Comparison of ENCODE assay signal across 1 cellular context in the genomic region with DNA sequence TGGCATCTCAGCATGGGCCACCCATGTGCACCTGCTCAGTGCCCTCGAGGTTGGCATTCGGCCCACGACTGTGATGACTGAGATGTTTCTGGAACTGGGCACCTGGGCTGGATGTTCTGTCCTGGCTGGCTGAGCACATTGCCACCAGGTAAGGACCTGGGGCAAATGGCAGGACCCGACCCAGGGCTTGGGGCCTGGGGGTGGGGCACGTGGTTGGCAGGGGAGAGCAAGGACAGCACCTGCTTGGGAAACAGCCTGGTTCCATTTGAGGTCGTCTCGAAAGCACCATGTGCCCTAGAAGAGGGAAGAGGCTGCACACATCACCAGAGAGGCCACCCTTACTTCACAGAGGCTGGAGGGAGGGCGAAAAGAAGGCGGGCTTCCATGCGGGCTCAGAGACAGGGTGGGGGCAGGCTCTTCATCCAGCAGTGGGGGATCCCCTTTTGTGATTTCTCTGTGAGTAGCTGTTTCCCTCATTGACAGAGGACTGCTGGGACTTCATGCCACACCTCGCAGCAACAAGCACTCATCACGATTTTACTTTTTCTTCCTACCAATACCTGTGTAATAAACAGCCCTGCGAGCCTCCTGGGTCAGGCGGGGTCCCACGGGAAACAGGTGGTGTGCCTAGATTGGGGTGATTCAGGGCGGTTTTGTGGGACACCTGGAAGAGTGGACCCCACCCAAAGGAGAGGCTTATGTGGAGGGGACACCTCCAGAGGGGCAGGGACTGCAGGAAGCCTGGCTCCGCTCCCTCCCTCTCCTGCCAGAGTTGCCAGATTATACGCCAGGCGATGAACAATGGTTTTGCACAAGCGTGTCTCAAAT.
TF ChIP-seq lines count a peak whose summit lies in the region.

No MANE protein-coding gene starts in this region.

TF ChIP-seq in GM23338, 12 proteins besides CTCF, POLR2A, EP300 and RAD21 (continued from another document):
- TF ChIP-seq, protein P1, sequence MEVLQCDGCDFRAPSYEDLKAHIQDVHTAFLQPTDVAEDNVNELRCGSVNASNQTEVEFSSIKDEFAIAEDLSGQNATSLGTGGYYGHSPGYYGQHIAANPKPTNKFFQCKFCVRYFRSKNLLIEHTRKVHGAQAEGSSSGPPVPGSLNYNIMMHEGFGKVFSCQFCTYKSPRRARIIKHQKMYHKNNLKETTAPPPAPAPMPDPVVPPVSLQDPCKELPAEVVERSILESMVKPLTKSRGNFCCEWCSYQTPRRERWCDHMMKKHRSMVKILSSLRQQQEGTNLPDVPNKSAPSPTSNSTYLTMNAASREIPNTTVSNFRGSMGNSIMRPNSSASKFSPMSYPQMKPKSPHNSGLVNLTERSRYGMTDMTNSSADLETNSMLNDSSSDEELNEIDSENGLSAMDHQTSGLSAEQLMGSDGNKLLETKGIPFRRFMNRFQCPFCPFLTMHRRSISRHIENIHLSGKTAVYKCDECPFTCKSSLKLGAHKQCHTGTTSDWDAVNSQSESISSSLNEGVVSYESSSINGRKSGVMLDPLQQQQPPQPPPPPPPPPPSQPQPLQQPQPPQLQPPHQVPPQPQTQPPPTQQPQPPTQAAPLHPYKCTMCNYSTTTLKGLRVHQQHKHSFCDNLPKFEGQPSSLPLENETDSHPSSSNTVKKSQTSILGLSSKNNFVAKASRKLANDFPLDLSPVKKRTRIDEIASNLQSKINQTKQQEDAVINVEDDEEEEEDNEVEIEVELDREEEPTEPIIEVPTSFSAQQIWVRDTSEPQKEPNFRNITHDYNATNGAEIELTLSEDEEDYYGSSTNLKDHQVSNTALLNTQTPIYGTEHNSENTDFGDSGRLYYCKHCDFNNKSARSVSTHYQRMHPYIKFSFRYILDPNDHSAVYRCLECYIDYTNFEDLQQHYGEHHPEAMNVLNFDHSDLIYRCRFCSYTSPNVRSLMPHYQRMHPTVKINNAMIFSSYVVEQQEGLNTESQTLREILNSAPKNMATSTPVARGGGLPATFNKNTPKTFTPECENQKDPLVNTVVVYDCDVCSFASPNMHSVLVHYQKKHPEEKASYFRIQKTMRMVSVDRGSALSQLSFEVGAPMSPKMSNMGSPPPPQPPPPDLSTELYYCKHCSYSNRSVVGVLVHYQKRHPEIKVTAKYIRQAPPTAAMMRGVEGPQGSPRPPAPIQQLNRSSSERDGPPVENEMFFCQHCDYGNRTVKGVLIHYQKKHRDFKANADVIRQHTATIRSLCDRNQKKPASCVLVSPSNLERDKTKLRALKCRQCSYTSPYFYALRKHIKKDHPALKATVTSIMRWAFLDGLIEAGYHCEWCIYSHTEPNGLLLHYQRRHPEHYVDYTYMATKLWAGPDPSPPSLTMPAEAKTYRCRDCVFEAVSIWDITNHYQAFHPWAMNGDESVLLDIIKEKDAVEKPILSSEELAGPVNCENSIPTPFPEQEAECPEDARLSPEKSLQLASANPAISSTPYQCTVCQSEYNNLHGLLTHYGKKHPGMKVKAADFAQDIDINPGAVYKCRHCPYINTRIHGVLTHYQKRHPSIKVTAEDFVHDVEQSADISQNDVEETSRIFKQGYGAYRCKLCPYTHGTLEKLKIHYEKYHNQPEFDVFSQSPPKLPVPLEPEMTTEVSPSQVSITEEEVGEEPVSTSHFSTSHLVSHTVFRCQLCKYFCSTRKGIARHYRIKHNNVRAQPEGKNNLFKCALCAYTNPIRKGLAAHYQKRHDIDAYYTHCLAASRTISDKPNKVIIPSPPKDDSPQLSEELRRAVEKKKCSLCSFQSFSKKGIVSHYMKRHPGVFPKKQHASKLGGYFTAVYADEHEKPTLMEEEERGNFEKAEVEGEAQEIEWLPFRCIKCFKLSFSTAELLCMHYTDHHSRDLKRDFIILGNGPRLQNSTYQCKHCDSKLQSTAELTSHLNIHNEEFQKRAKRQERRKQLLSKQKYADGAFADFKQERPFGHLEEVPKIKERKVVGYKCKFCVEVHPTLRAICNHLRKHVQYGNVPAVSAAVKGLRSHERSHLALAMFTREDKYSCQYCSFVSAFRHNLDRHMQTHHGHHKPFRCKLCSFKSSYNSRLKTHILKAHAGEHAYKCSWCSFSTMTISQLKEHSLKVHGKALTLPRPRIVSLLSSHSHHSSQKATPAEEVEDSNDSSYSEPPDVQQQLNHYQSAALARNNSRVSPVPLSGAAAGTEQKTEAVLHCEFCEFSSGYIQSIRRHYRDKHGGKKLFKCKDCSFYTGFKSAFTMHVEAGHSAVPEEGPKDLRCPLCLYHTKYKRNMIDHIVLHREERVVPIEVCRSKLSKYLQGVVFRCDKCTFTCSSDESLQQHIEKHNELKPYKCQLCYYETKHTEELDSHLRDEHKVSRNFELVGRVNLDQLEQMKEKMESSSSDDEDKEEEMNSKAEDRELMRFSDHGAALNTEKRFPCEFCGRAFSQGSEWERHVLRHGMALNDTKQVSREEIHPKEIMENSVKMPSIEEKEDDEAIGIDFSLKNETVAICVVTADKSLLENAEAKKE (CRISPR knock-in tag; IDR thresholded peaks at IDR 0.05), result no peak
- TF ChIP-seq NANOG (IDR thresholded peaks at IDR 0.05; ENCODE audit: borderline replicate concordance), result no peak
- no peak for TF ChIP-seq EZH2phosphoT487 (IDR thresholded peaks at IDR 0.05; ENCODE audit: unreplicated experiment)
- TF ChIP-seq ZNF114 (CRISPR knock-in tag; IDR thresholded peaks at IDR 0.05), result no peak
- no peak for TF ChIP-seq STAT1 (IDR thresholded peaks at IDR 0.05; ENCODE audit: unreplicated experiment)
- TF ChIP-seq, protein P2, sequence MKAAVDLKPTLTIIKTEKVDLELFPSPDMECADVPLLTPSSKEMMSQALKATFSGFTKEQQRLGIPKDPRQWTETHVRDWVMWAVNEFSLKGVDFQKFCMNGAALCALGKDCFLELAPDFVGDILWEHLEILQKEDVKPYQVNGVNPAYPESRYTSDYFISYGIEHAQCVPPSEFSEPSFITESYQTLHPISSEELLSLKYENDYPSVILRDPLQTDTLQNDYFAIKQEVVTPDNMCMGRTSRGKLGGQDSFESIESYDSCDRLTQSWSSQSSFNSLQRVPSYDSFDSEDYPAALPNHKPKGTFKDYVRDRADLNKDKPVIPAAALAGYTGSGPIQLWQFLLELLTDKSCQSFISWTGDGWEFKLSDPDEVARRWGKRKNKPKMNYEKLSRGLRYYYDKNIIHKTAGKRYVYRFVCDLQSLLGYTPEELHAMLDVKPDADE (IDR thresholded peaks at IDR 0.05), result no peak
- no peak for TF ChIP-seq EZH2 (IDR thresholded peaks at IDR 0.05; ENCODE audit: low read depth, unreplicated experiment)
- TF ChIP-seq, protein P3, sequence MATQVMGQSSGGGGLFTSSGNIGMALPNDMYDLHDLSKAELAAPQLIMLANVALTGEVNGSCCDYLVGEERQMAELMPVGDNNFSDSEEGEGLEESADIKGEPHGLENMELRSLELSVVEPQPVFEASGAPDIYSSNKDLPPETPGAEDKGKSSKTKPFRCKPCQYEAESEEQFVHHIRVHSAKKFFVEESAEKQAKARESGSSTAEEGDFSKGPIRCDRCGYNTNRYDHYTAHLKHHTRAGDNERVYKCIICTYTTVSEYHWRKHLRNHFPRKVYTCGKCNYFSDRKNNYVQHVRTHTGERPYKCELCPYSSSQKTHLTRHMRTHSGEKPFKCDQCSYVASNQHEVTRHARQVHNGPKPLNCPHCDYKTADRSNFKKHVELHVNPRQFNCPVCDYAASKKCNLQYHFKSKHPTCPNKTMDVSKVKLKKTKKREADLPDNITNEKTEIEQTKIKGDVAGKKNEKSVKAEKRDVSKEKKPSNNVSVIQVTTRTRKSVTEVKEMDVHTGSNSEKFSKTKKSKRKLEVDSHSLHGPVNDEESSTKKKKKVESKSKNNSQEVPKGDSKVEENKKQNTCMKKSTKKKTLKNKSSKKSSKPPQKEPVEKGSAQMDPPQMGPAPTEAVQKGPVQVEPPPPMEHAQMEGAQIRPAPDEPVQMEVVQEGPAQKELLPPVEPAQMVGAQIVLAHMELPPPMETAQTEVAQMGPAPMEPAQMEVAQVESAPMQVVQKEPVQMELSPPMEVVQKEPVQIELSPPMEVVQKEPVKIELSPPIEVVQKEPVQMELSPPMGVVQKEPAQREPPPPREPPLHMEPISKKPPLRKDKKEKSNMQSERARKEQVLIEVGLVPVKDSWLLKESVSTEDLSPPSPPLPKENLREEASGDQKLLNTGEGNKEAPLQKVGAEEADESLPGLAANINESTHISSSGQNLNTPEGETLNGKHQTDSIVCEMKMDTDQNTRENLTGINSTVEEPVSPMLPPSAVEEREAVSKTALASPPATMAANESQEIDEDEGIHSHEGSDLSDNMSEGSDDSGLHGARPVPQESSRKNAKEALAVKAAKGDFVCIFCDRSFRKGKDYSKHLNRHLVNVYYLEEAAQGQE (IDR thresholded peaks at IDR 0.05; ENCODE audit: unreplicated experiment), result no peak
- TF ChIP-seq CREB1 (CRISPR knock-in tag; IDR thresholded peaks at IDR 0.05; ENCODE audit: low read depth), result no peak
TF ChIP-seq in GM23338: peak in this region for 0.
